ENCODE assay signal across 8 cellular contexts in the genomic region with DNA sequence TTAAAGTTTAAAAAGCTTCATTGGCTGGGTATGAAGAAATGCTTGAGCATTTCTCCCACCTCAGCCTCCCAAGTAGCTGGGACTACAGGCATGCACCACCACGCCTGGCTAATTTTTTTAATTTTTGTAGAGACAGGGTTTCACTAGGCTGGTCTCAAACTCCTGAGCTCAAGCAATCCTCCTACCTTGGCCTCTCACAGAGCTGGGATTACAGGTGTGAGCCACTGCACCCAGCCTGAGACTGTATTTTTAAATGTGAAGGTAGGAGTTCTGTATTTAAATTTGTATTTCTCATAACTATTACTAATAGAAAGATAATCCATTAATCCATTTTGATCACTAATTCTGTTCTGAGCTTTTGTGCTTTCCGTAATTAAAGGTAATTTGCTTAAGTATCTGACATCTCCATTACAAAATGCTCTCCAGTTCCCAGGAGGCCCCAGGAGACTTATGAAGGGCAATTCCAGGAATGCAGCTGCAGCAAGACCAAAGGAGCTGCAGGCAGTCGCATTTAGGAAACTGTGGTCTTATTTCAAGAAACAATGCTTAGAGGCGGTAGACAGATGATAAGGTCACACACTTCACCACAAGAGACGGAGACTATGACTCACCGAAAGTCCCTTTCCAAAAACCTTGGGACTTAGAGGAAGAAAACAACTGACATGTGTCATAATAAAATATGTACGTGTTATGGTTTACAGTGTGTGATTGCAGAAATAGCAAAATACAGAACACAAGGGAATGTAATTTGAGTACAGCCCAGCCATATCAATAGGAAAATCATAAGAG. TPM values are rescaled to one million over a fixed set of nuclear protein-coding genes. Genes with fewer than 3 reads are reported as not detected.
DNase-seq lines count a peak whose midpoint lies in the region; ATAC-seq, FAIRE-seq and TF ChIP-seq lines count a peak whose summit lies in the region.

No MANE protein-coding gene starts in this region.

- no peak overlapping the region for H4K91ac ChIP-seq in H1 (replicated peaks; ENCODE audit: insufficient read length, low read length)

- POLR2A ChIA-PET in H1 (lab: Charles Lee; ENCODE audit: partially characterized antibody) = interaction anchor here (0.7 to 1.6 kb wide), 5 partner anchors 22 to 155 kb away, joined by 3 to 4 read pairs (median 3); partner anchors contain the start of gene RALA

- no peak overlapping the region for H3K14ac ChIP-seq in H1 (ENCODE audit: insufficient read length)

- no peak for DNase-seq in GM12891 (ENCODE audit: insufficient read length, low spot score)
- DNase-seq in H7 = peak; percentile 47
- peak in 1 of 2 experiments; percentile 60 for DNase-seq in H1 (ENCODE audit: low read depth in 1 of 2, low spot score in 2 of 2)
- peak; percentile 87 for DNase-seq in non-pigmented ciliary epithelial cell (ENCODE audit: low read depth)
- no peak for DNase-seq in NCI-H446 treated with DMSO at 0.1 percent for 48 hours (lab: John Stamatoyannopoulos, UW)
- no peak for DNase-seq in frontal cortex (ENCODE audit: low spot score in 2 of 2)

- H3K4ac ChIP-seq in H1 (replicated peaks; ENCODE audit: insufficient read length, low read depth, low read length) = no peak overlapping the region

- no peak overlapping the region for H3K9ac ChIP-seq in H1 (replicated peaks in 1 of 4; ENCODE audit: extremely low read depth in 1 of 4, low read depth in 3 of 4, low read length in 3 of 4)

- TF ChIP-seq RAD21 in H1 (IDR thresholded peaks at IDR 0.05 in 1 of 2, conservative IDR thresholded peaks at IDR 0.05 in 1 of 2; ENCODE audit: low read depth in 2 of 2, low read length in 2 of 2) = no peak

- H2BK12ac ChIP-seq in H1 (ENCODE audit: low read depth, low read length) = no peak overlapping the region

- TF ChIP-seq POLR2A in GM12891 (IDR thresholded peaks at IDR 0.05; ENCODE audit: low read depth, low read length) (no peak), H1 (IDR thresholded peaks at IDR 0.05; ENCODE audit: control extremely low read depth in 1 of 2, low read depth in 2 of 2, low read length in 2 of 2) (no peak)

- no peak overlapping the region for H3K56ac ChIP-seq in H1 (replicated peaks; ENCODE audit: insufficient read length, low read depth, low read length)

- FAIRE-seq in GM12891 (lab: Jason Lieb, UNC) = peak; percentile 79
- FAIRE-seq in H1 (lab: Jason Lieb, UNC) = no peak
- no peak for FAIRE-seq in frontal cortex (lab: Jason Lieb, UNC)

- H4K20me1 ChIP-seq in H1 (replicated peaks in 1 of 2; ENCODE audit: control insufficient read depth in 1 of 2, insufficient read depth in 2 of 2, low read length in 2 of 2) = no peaks in the 10 kb centered on the region

- H3K23me2 ChIP-seq in H1 (ENCODE audit: low read depth, low read length) = no peaks in the 10 kb centered on the region

- CTCF ChIA-PET in H1 (lab: Charles Lee; ENCODE audit: partially characterized antibody) = interaction anchor here (1.1 to 2.6 kb wide), 4 partner anchors 10 to 308 kb away, joined by 3 to 20 read pairs (median 8); no protein-coding TSS in a partner anchor

- H3K4me3 ChIP-seq in H7 (ENCODE audit: insufficient read depth, low read depth, low read length) (no peak overlapping the region), H1 (ENCODE audit: extremely low read depth in 1 of 4, insufficient read depth in 2 of 4, low read depth in 3 of 4, low read length in 4 of 4) (no peak overlapping the region)

- no peaks in the 10 kb centered on the region for H3K79me2 ChIP-seq in H1 (ENCODE audit: control insufficient read depth in 1 of 2, insufficient read depth in 2 of 2, low read length in 2 of 2)

- no peak overlapping the region for H2BK15ac ChIP-seq in H1 (ENCODE audit: low read length)

- no peak for TF ChIP-seq CTCF in H1 (IDR thresholded peaks at IDR 0.05; ENCODE audit: control extremely low read depth in 1 of 3, insufficient read depth in 1 of 3, low read depth in 1 of 3, low read length in 3 of 3)

- H3K4me2 ChIP-seq in H1 (ENCODE audit: insufficient read depth in 1 of 2, low read depth in 2 of 2, low read length in 2 of 2) = peak overlapping the region; percentile 3 to 16; a peak in 1 of 4 replicates

- no peak overlapping the region for H3K18ac ChIP-seq in H1 (ENCODE audit: extremely low read depth, low read length)

- peak; percentile 79 to 81 for ATAC-seq in activated CD4-positive, CD25-positive, alpha-beta regulatory T cell treated with anti-CD3 and anti-CD28 coated beads, Interleukin-2, amount 50 U/mL, for 24 hours

- no peak overlapping the region for H3K23ac ChIP-seq in H1 (ENCODE audit: insufficient read length)

- H2BK120ac ChIP-seq in H1 (replicated peaks; ENCODE audit: low read depth, low read length) = no peak overlapping the region

- no peak overlapping the region for H2BK5ac ChIP-seq in H1 (ENCODE audit: low read depth, low read length)

- WGBS in H1 (ENCODE audit: extremely low coverage in 1 of 2, insufficient coverage in 1 of 2, insufficient read length in 1 of 2, insufficient replicate concordance in 2 of 2, low coverage in 1 of 2, low lambda C conversion rate in 2 of 2, missing lambda C conversion rate in 1 of 2), 2 experiments = 47% methylated on average over 7 of the region's 7 CpGs; no CpG with 5 or more reads in 1 of the 2 experiments

- peak overlapping the region; percentile 43 for H3K27ac ChIP-seq in KOPT-K1 (ENCODE audit: low read depth, low read length, poor library complexity, severe bottlenecking)
- H3K27ac ChIP-seq in H1 (ENCODE audit: low read depth, low read length) = no peak overlapping the region

- H3K9me3 ChIP-seq in KOPT-K1 (ENCODE audit: insufficient read depth, low read length, poor library complexity, severe bottlenecking) (no peaks in the 10 kb centered on the region), H1 (ENCODE audit: insufficient read depth in 2 of 2, low read depth in 1 of 2, low read length in 1 of 2) (no peaks in the 10 kb centered on the region)

- no peaks in the 10 kb centered on the region for H3K27me3 ChIP-seq in H7 (ENCODE audit: control insufficient read depth, insufficient read depth, low read length)
- no peaks in the 10 kb centered on the region for H3K27me3 ChIP-seq in H1 (replicated peaks in 1 of 4; ENCODE audit: control insufficient read depth in 3 of 4, extremely low read depth in 1 of 4, insufficient read depth in 3 of 4, low read length in 3 of 4)

- no peaks in the 10 kb centered on the region for H3K79me1 ChIP-seq in H1 (ENCODE audit: low read depth, low read length)

- H4K5ac ChIP-seq in H1 (ENCODE audit: insufficient read length, low read depth, low read length) = no peak overlapping the region

- no peaks in the 10 kb centered on the region for H3K36me3 ChIP-seq in H7 (replicated peaks; ENCODE audit: control insufficient read depth, insufficient read depth, low read length)
- H3K36me3 ChIP-seq in KOPT-K1 (ENCODE audit: insufficient read depth, low read length) = no peaks in the 10 kb centered on the region
- no peaks in the 10 kb centered on the region for H3K36me3 ChIP-seq in H1 (ENCODE audit: control insufficient read depth in 2 of 4, insufficient read depth in 4 of 4, low read length in 3 of 4)

- H3K4me1 ChIP-seq in H1 (replicated peaks in 1 of 4; ENCODE audit: control insufficient read depth in 3 of 4, insufficient read depth in 4 of 4, low read length in 3 of 4) = peaks cover 0 to 2% (median 0%) of the 10 kb centered on the region in 4 experiments; a peak in 2 of 7 replicates

- no peak overlapping the region for H2BK20ac ChIP-seq in H1 (ENCODE audit: low read length)

- no peak overlapping the region for H4K8ac ChIP-seq in H1 (ENCODE audit: extremely low read depth, insufficient read depth, low read length)

- TF ChIP-seq EP300 in H1 (IDR thresholded peaks at IDR 0.05; ENCODE audit: borderline replicate concordance in 1 of 2, low read depth in 2 of 2, low read length in 2 of 2) = peak in 1 of 2 experiments; percentile 19; a peak in 1 of 3 replicates

- no peak overlapping the region for H2AFZ ChIP-seq in H1 (ENCODE audit: low read length)

- no peak overlapping the region for H2AK5ac ChIP-seq in H1 (ENCODE audit: low read depth, low read length)

TF ChIP-seq in GM12891, 5 proteins besides CTCF, POLR2A, EP300 and RAD21 (continues in another document):
- TF ChIP-seq POU2F2 (IDR thresholded peaks at IDR 0.05; ENCODE audit: low read depth, low read length) (no peak), SPI1 (IDR thresholded peaks at IDR 0.05; ENCODE audit: low read depth, low read length) (no peak), PAX5 (IDR thresholded peaks at IDR 0.05; ENCODE audit: insufficient read depth, low read length, severe bottlenecking) (no peak), TAF1 (IDR thresholded peaks at IDR 0.05; ENCODE audit: low read depth, low read length) (no peak)

TF ChIP-seq in H1, 55 proteins besides CTCF, POLR2A, EP300 and RAD21 (continues in another document):
- no peak for TF ChIP-seq CBX8 (IDR thresholded peaks at IDR 0.05; ENCODE audit: borderline replicate concordance, low read depth, low read length)
- TF ChIP-seq SIX5 (IDR thresholded peaks at IDR 0.05; ENCODE audit: low read depth, low read length) = no peak
- TF ChIP-seq YY1 (IDR thresholded peaks at IDR 0.05; ENCODE audit: low read depth, low read length) = no peak
- no peak for TF ChIP-seq POU5F1 (IDR thresholded peaks at IDR 0.05; ENCODE audit: low read depth, low read length)

RNA-seq across cellular contexts. Expression of gene YAE1, which starts 23.3 kb away (rescaled TPM):
- 8.4 TPM for polyA plus RNA-seq in GM12891 (2012; ENCODE audit: low read depth, missing spikeins)
- total RNA-seq in H7 (2014; rRNA removed; shearing (Covaris generic)) = 16.1 and 26.0 TPM in 2 replicates
- 30.0 and 38.0 TPM in 2 replicates for total RNA-seq in H1 (2021; fragmentation: NEBNext Ultra II Directional; extraction: Animal tissue kit (Norgen Biotek cat#: 25700))
- 11.7 and 24.1 TPM in 2 replicates for polyA plus RNA-seq in H1 (2011; rRNA removed)
- 34.3 TPM for polyA plus RNA-seq in H1 (2011; cell fraction: cytosol; rRNA removed)
- 4.3 TPM for polyA plus RNA-seq in H1 (2011; cell fraction: nucleus; rRNA removed)
- polyA plus RNA-seq in H1 (2012, experiment 1 of 2) = 26.9 to 44.7 TPM (median 32.2 TPM) in 4 replicates
- 4.9 TPM for polyA plus RNA-seq in H1 (2012, experiment 2 of 2)
- polyA plus RNA-seq in H1 (2013, experiment 1 of 2) = 32.2 TPM
- polyA plus RNA-seq in H1 (2013, experiment 2 of 2) = 32.4 TPM
- polyA minus RNA-seq in H1 (2011; rRNA and poly(A)+ RNA removed) = 11.8 and 13.5 TPM in 2 replicates
- 20.6 TPM for polyA minus RNA-seq in H1 (2011; cell fraction: cytosol; rRNA and poly(A)+ RNA removed)
- polyA minus RNA-seq in H1 (2011; cell fraction: nucleus; rRNA and poly(A)+ RNA removed) = 42.7 TPM
- total RNA-seq in frontal cortex = 45.2 TPM

RNA-seq across cellular contexts. Expression of gene RALA, which starts 33.9 kb away (rescaled TPM):
- polyA plus RNA-seq in GM12891 (2012; ENCODE audit: low read depth, missing spikeins) = 16.3 TPM
- total RNA-seq in H7 (2014; rRNA removed; shearing (Covaris generic)) = 12.3 and 15.1 TPM in 2 replicates
- total RNA-seq in H1 (2021; fragmentation: NEBNext Ultra II Directional; extraction: Animal tissue kit (Norgen Biotek cat#: 25700)) = 68.5 and 72.8 TPM in 2 replicates
- 13.2 and 24.1 TPM in 2 replicates for polyA plus RNA-seq in H1 (2011; rRNA removed)
- 28.5 TPM for polyA plus RNA-seq in H1 (2011; cell fraction: cytosol; rRNA removed)
- 8.0 TPM for polyA plus RNA-seq in H1 (2011; cell fraction: nucleus; rRNA removed)
- polyA plus RNA-seq in H1 (2012, experiment 1 of 2) = 36.6 to 59.4 TPM (median 39.1 TPM) in 4 replicates
- 8.6 TPM for polyA plus RNA-seq in H1 (2012, experiment 2 of 2)
- 53.4 TPM for polyA plus RNA-seq in H1 (2013, experiment 1 of 2)
- polyA plus RNA-seq in H1 (2013, experiment 2 of 2) = 56.7 TPM
- polyA minus RNA-seq in H1 (2011; rRNA and poly(A)+ RNA removed) = 36.5 and 37.2 TPM in 2 replicates
- 52.2 TPM for polyA minus RNA-seq in H1 (2011; cell fraction: cytosol; rRNA and poly(A)+ RNA removed)
- polyA minus RNA-seq in H1 (2011; cell fraction: nucleus; rRNA and poly(A)+ RNA removed) = 31.1 TPM
- total RNA-seq in frontal cortex = 35.5 TPM

Comparison
In these comparisons a context has a peak if more than half of its experiments do, and no peak if none do; other contexts are left out.
1. DNase-seq: peak in H7 (single experiment) and non-pigmented ciliary epithelial cell (single experiment); none in GM12891 (single experiment), NCI-H446 treated with DMSO at 0.1 percent for 48 hours (single experiment) and frontal cortex (0 of 2).